Comparison of ENCODE assay signal across 1 cellular context in genomic region chr12:124321040-124321481, GRCh38.
TF ChIP-seq lines count a peak whose summit lies in the region.

No MANE protein-coding gene starts in this region.

TF ChIP-seq in HEK293, 187 proteins besides CTCF, POLR2A, EP300 and RAD21 (continued from another document):
- TF ChIP-seq ZBTB10 (tag by site-specific recombination; IDR thresholded peaks at IDR 0.05) (no peak; the same call in 1 of the 2 replicates), ZNF785 (tag by site-specific recombination; IDR thresholded peaks at IDR 0.05) (no peak), ZSCAN30 (tag by site-specific recombination; IDR thresholded peaks at IDR 0.05) (0 out of 2 replicates have a peak, but pooled peaks have one; percentile 40), ZNF426 (tag by site-specific recombination; IDR thresholded peaks at IDR 0.05) (no peak), ZBTB1 (tag by site-specific recombination; IDR thresholded peaks at IDR 0.05) (no peak), ZNF2 (tag by site-specific recombination; IDR thresholded peaks at IDR 0.05) (peak; percentile 55; the same call in 1 of the 2 replicates), GLIS2 (tag by site-specific recombination; IDR thresholded peaks at IDR 0.05) (no peak), ZFP37 (tag by site-specific recombination; IDR thresholded peaks at IDR 0.05) (0 out of 2 replicates have a peak, but pooled peaks have one; percentile 45), ZNF654 (tag by site-specific recombination; IDR thresholded peaks at IDR 0.05; ENCODE audit: low read depth) (peak; percentile 67), ZNF837 (tag by site-specific recombination; IDR thresholded peaks at IDR 0.05) (no peak)
